ENCODE assay signal across 21 cellular contexts in genomic region chr17:6924121-6924676, GRCh38.
DNase-seq lines count a peak whose midpoint lies in the region; ATAC-seq and TF ChIP-seq lines count a peak whose summit lies in the region.
"Had no signal": no experiment of that assay in that cellular context is flagged by ENCODE, and none has a peak within 500 bp of the region (broad histone marks: within the 10 kb centered on the region; RNA-seq: fewer than 3 reads in every experiment).

No MANE protein-coding gene starts in this region.

- peaks cover 13% of the 10 kb centered on the region for H3K4me1 Mint-ChIP-seq in activated CD8-positive, alpha-beta T cell treated with anti-CD3 and anti-CD28 coated beads for 36 hours (ENCODE audit: low read depth)
- H3K4me1 Mint-ChIP-seq: endodermal cell, mesothelial cell of epicardium had no signal

- DNase-seq in A172 (ENCODE audit: low spot score) (peak; percentile 8), DND-41 (peak; percentile 64), choroid plexus epithelial cell (ENCODE audit: low read depth) (peak; percentile 26), NCI-H2081 (lab: John Stamatoyannopoulos, UW) (no peak), AG08395 (ENCODE audit: low spot score) (no peak), islet precursor cell (no peak)
- peak; percentile 40 for DNase-seq in activated CD8-positive, alpha-beta T cell treated with anti-CD3 and anti-CD28 coated beads for 36 hours
- DNase-seq: activated CD8-positive, alpha-beta memory T cell treated with anti-CD3 and anti-CD28 coated beads, Interleukin-2, amount 50 U/mL, for 4 hours; DMS53; endodermal cell; glutamatergic neuron; NCI-H1048; NCI-H446 treated with DMSO at 0.1 percent for 48 hours; stimulated activated CD4-positive, alpha-beta T cell treated with anti-CD3 and anti-CD28 coated beads, Interleukin-2, amount 100 ng/mL, for 24 hours; tibial artery had no signal

- H3K36me3 ChIP-seq in DND-41 (ENCODE audit: insufficient read depth, low read length) = no peaks in the 10 kb centered on the region
- H3K36me3 ChIP-seq: tibial artery had no signal

- no peak overlapping the region for H3K4me3 ChIP-seq in DND-41 (ENCODE audit: low read depth in 1 of 2, low read length in 2 of 2)
- no peak overlapping the region for H3K4me3 ChIP-seq in choroid plexus epithelial cell (ENCODE audit: low read depth, low read length)
- H3K4me3 ChIP-seq: K562, SK-N-MC, tibial artery had no signal

- no peaks in the 10 kb centered on the region for H4K20me1 ChIP-seq in DND-41 (ENCODE audit: insufficient read depth, low read length)

- no peak overlapping the region for H2AFZ ChIP-seq in DND-41 (ENCODE audit: low read depth, low read length)

- no peaks in the 10 kb centered on the region for H3K36me3 Mint-ChIP-seq in activated CD8-positive, alpha-beta T cell treated with anti-CD3 and anti-CD28 coated beads for 36 hours (ENCODE audit: low read depth)

- no peak overlapping the region for H3K4me2 ChIP-seq in DND-41 (ENCODE audit: insufficient read depth, low read length)

- POLR2A ChIA-PET in activated CD8-positive, alpha-beta T cell treated with anti-CD3 and anti-CD28 coated beads for 36 hours (lab: Charles Lee) = no interaction called here

- no peak overlapping the region for H3K27ac ChIP-seq in DND-41 (ENCODE audit: low read length)
- H3K27ac ChIP-seq: SK-N-MC, tibial artery had no signal

- H3K9me3 Mint-ChIP-seq in activated CD8-positive, alpha-beta T cell treated with anti-CD3 and anti-CD28 coated beads for 36 hours = peaks cover 2% of the 10 kb centered on the region

- H3K27me3 ChIP-seq in DND-41 (ENCODE audit: insufficient read depth, low read length, poor library complexity) = no peaks in the 10 kb centered on the region
- H3K27me3 ChIP-seq: tibial artery had no signal

- no peaks in the 10 kb centered on the region for H3K9me3 ChIP-seq in DND-41 (ENCODE audit: insufficient read depth, low read length, severe bottlenecking)
- H3K9me3 ChIP-seq: tibial artery had no signal

- TF ChIP-seq CTCF in DND-41 (IDR thresholded peaks at IDR 0.05; ENCODE audit: borderline replicate concordance, extremely low read depth, low read length, poor library complexity, severe bottlenecking) (no peak), choroid plexus epithelial cell (conservative IDR thresholded peaks at IDR 0.05; ENCODE audit: low read depth, low read length) (no peak)
- no peak for TF ChIP-seq CTCF in activated CD8-positive, alpha-beta T cell treated with anti-CD3 and anti-CD28 coated beads for 36 hours (IDR thresholded peaks at IDR 0.05)

- H3K4me3 Mint-ChIP-seq in activated CD8-positive, alpha-beta T cell treated with anti-CD3 and anti-CD28 coated beads for 36 hours = no peak overlapping the region
- H3K4me3 Mint-ChIP-seq: endodermal cell, mesothelial cell of epicardium had no signal

- H3K9ac ChIP-seq in DND-41 (ENCODE audit: low read depth, low read length) = no peak overlapping the region

- peaks cover 1% of the 10 kb centered on the region for H3K27me3 Mint-ChIP-seq in activated CD8-positive, alpha-beta T cell treated with anti-CD3 and anti-CD28 coated beads for 36 hours

- H3K4me1 ChIP-seq in DND-41 (ENCODE audit: insufficient read depth, low read length) = peaks cover 22% of the 10 kb centered on the region

- CTCF ChIA-PET in activated CD8-positive, alpha-beta T cell treated with anti-CD3 and anti-CD28 coated beads for 36 hours (lab: Charles Lee) = interaction anchor here (1.1 to 12.1 kb wide), 2 partner anchors 13 to 81 kb away, joined by 4 to 284 read pairs; partner anchors contain the start of gene RNASEK

- no peaks in the 10 kb centered on the region for H3K79me2 ChIP-seq in DND-41 (ENCODE audit: insufficient read depth, low read length)

- H3K27ac Mint-ChIP-seq in activated CD8-positive, alpha-beta T cell treated with anti-CD3 and anti-CD28 coated beads for 36 hours = no peak overlapping the region
- H3K27ac Mint-ChIP-seq: endodermal cell, mesothelial cell of epicardium, progenitor cell of endocrine pancreas had no signal

- peak; percentile 97 for ATAC-seq in DND-41 (ENCODE audit: insufficient read depth, low read depth)
- no peak for ATAC-seq in activated CD8-positive, alpha-beta T cell treated with anti-CD3 and anti-CD28 coated beads for 36 hours
- ATAC-seq in HG02938 (IDR thresholded peaks at IDR 0.05; ENCODE audit: unreplicated experiment) = no peak
- ATAC-seq: K562, left lobe of liver had no signal

- intact Hi-C loops in activated CD8-positive, alpha-beta T cell treated with anti-CD3 and anti-CD28 coated beads for 36 hours (cut with micrococcal nuclease) = no loop called here

Comparison
In these comparisons a context has a peak if more than half of its experiments do, and no peak if none do; other contexts are left out.
1. DNase-seq: peak in A172 (single experiment), DND-41 (single experiment), activated CD8-positive, alpha-beta T cell treated with anti-CD3 and anti-CD28 coated beads for 36 hours (single experiment) and choroid plexus epithelial cell (single experiment); none in NCI-H2081 (0 of 2), AG08395 (single experiment) and islet precursor cell (single experiment).